In genomic region chr10:114103286-114103685, GRCh38 we compare ENCODE assay signal across 8 cellular contexts. TPM values are rescaled to one million over a fixed set of nuclear protein-coding genes. Genes with fewer than 3 reads are reported as not detected.
DNase-seq lines count a peak whose midpoint lies in the region; ATAC-seq and TF ChIP-seq lines count a peak whose summit lies in the region.

No MANE protein-coding gene starts in this region.

- H3K4me3 Mint-ChIP-seq in CD8-positive, alpha-beta T cell = no peak overlapping the region
- no peak overlapping the region for H3K4me3 Mint-ChIP-seq in stimulated activated memory B cell treated with anti-CD40 and anti-IgM and Interleukin-4, amounts not matched to agents 10 μg/mL and 1 μg/mL and 100 μg/mL, for 72 hours

- POLR2A ChIA-PET in CD8-positive, alpha-beta T cell (lab: Charles Lee) = interaction anchor here (0.6 kb wide), 1 partner anchor 9 kb away, joined by 3 read pairs; no protein-coding TSS in a partner anchor

- peaks cover 26% of the 10 kb centered on the region for H3K27me3 Mint-ChIP-seq in CD8-positive, alpha-beta T cell (ENCODE audit: low read depth)
- peaks cover 20% of the 10 kb centered on the region for H3K27me3 Mint-ChIP-seq in stimulated activated memory B cell treated with anti-CD40 and anti-IgM and Interleukin-4, amounts not matched to agents 10 μg/mL and 1 μg/mL and 100 μg/mL, for 72 hours

- H3K9me3 Mint-ChIP-seq in CD8-positive, alpha-beta T cell = no peaks in the 10 kb centered on the region
- no peaks in the 10 kb centered on the region for H3K9me3 Mint-ChIP-seq in stimulated activated memory B cell treated with anti-CD40 and anti-IgM and Interleukin-4, amounts not matched to agents 10 μg/mL and 1 μg/mL and 100 μg/mL, for 72 hours

- peak; percentile 56 for TF ChIP-seq CTCF in CD8-positive, alpha-beta T cell (IDR thresholded peaks at IDR 0.05)
- TF ChIP-seq CTCF in GM20000 (IDR thresholded peaks at IDR 0.05; ENCODE audit: extremely low read depth, missing control alignments) (peak; percentile 1), adrenal gland (IDR thresholded peaks at IDR 0.05) (peak; percentile 48 to 77 (median 65))

- H3K4me1 Mint-ChIP-seq in CD8-positive, alpha-beta T cell (ENCODE audit: low read depth) = peaks cover 29% of the 10 kb centered on the region
- H3K4me1 Mint-ChIP-seq in stimulated activated memory B cell treated with anti-CD40 and anti-IgM and Interleukin-4, amounts not matched to agents 10 μg/mL and 1 μg/mL and 100 μg/mL, for 72 hours = peaks cover 41% of the 10 kb centered on the region

- H3K9me3 ChIP-seq in CD8-positive, alpha-beta T cell (ENCODE audit: low read length) = no peaks in the 10 kb centered on the region
- no peaks in the 10 kb centered on the region for H3K9me3 ChIP-seq in adrenal gland (replicated peaks in 1 of 3)
- H3K9me3 ChIP-seq in right cardiac atrium (ENCODE audit: control insufficient read depth, low read length) = no peaks in the 10 kb centered on the region

- ATAC-seq in CD8-positive, alpha-beta T cell = no peak
- ATAC-seq in right cardiac atrium = peak; percentile 55 to 58
- peak; percentile 53 for ATAC-seq in stimulated activated memory B cell treated with anti-CD40 and anti-IgM and Interleukin-4, amounts not matched to agents 10 μg/mL and 1 μg/mL and 100 μg/mL, for 72 hours
- no peak for ATAC-seq in HG02759 (IDR thresholded peaks at IDR 0.05; ENCODE audit: unreplicated experiment)
- ATAC-seq in GM18505 (IDR thresholded peaks at IDR 0.05; ENCODE audit: unreplicated experiment) = no peak

- TF ChIP-seq POLR2A in adrenal gland (IDR thresholded peaks at IDR 0.05) (no peak), GM18505 (IDR thresholded peaks at IDR 0.05; ENCODE audit: borderline replicate concordance, extremely low read depth, insufficient read depth, insufficient read length) (no peak)

- H3K27ac Mint-ChIP-seq in CD8-positive, alpha-beta T cell = no peak overlapping the region
- H3K27ac Mint-ChIP-seq in stimulated activated memory B cell treated with anti-CD40 and anti-IgM and Interleukin-4, amounts not matched to agents 10 μg/mL and 1 μg/mL and 100 μg/mL, for 72 hours = no peak overlapping the region

- H3K4me1 ChIP-seq in CD8-positive, alpha-beta T cell (ENCODE audit: insufficient read depth, low read length) = peaks cover 11% of the 10 kb centered on the region
- H3K4me1 ChIP-seq in adrenal gland (replicated peaks in 1 of 2) (peaks cover 7 to 11% of the 10 kb centered on the region in 2 donors), right cardiac atrium (ENCODE audit: control insufficient read depth, insufficient read depth, low read length) (peaks cover 5% of the 10 kb centered on the region)

- H3K36me3 ChIP-seq in CD8-positive, alpha-beta T cell (ENCODE audit: insufficient read depth, low read length) = no peaks in the 10 kb centered on the region
- no peaks in the 10 kb centered on the region for H3K36me3 ChIP-seq in adrenal gland (replicated peaks in 1 of 2)

- no peaks in the 10 kb centered on the region for H3K36me3 Mint-ChIP-seq in CD8-positive, alpha-beta T cell
- H3K36me3 Mint-ChIP-seq in stimulated activated memory B cell treated with anti-CD40 and anti-IgM and Interleukin-4, amounts not matched to agents 10 μg/mL and 1 μg/mL and 100 μg/mL, for 72 hours = no peaks in the 10 kb centered on the region

- intact Hi-C loops in CD8-positive, alpha-beta T cell (cut with DNase I, micrococcal nuclease) = loop anchor here (1.0 kb wide), 3 partner anchors 304 to 424 kb away; partner anchors contain the start of gene CASP7 (in 1 of the 2)
- intact Hi-C loops in adrenal gland (cut with DNase I) = loop anchor here (5.0 to 10.0 kb wide), 3 partner anchors 301 to 398 kb away; no protein-coding TSS in a partner anchor
- intact Hi-C loops in right cardiac atrium (cut with DNase I) = loop anchor here (2.0 to 10.0 kb wide), 8 partner anchors 56 to 401 kb away; no protein-coding TSS in a partner anchor

- H3K27me3 ChIP-seq in CD8-positive, alpha-beta T cell (ENCODE audit: insufficient read depth, low read length) = peaks cover 7% of the 10 kb centered on the region
- H3K27me3 ChIP-seq in adrenal gland (peaks cover 6% of the 10 kb centered on the region), right cardiac atrium (ENCODE audit: control insufficient read depth, insufficient read depth) (no peaks in the 10 kb centered on the region)

- DNase-seq in CD8-positive, alpha-beta T cell = no peak
- DNase-seq in GM20000 (ENCODE audit: low spot score) (peak; percentile 58), NCI-H146 treated with DMSO at 0.1 percent for 48 hours (lab: John Stamatoyannopoulos, UW; ENCODE audit: unreplicated experiment) (peak; percentile 56), adrenal gland (peak in 1 of 7 donors; percentile 16), right cardiac atrium (no peak)

- H3K27ac ChIP-seq in CD8-positive, alpha-beta T cell (ENCODE audit: low read depth, low read length) = no peak overlapping the region
- H3K27ac ChIP-seq in adrenal gland = no peak overlapping the region
- H3K27ac ChIP-seq in right cardiac atrium (ENCODE audit: low read length) = no peak overlapping the region

- no peak overlapping the region for H3K4me3 ChIP-seq in CD8-positive, alpha-beta T cell (ENCODE audit: low read depth, low read length)
- H3K4me3 ChIP-seq in adrenal gland = no peak overlapping the region
- H3K4me3 ChIP-seq in right cardiac atrium (ENCODE audit: low read length) = no peak overlapping the region

- 12 to 17% (median 16%) methylated on average over 6 of the region's 6 CpGs for WGBS in adrenal gland, 4 donors
- 10% methylated on average over 6 of the region's 6 CpGs for WGBS in right cardiac atrium

- CTCF ChIA-PET in CD8-positive, alpha-beta T cell (lab: Charles Lee) = interaction anchor here (0.7 to 6.5 kb wide), 19 partner anchors 9 to 874 kb away, joined by 3 to 103 read pairs (median 4); no protein-coding TSS in a partner anchor

RNA-seq across cellular contexts. Expression of gene ADRB1, which starts 59.6 kb away (rescaled TPM):
- 1 to 10 TPM; 1.2 to 1.4 TPM for total RNA-seq in CD8-positive, alpha-beta T cell
- total RNA-seq in adrenal gland = under 1 TPM in 6 of 8 donors, not detected in 2; 0.14 to 0.78 (median 0.36) TPM
- under 1 TPM; 0.13 to 0.54 (median 0.24) TPM for polyA plus RNA-seq in adrenal gland
- 10 to 100 TPM; 39.5 to 60.8 (median 47.1) TPM for total RNA-seq in right cardiac atrium
- 33.4 TPM for polyA plus RNA-seq in right cardiac atrium

Comparison
In these comparisons a context has a peak if more than half of its experiments do, and no peak if none do; other contexts are left out.
1. ATAC-seq: peak in right cardiac atrium (2 of 2) and stimulated activated memory B cell treated with anti-CD40 and anti-IgM and Interleukin-4, amounts not matched to agents 10 μg/mL and 1 μg/mL and 100 μg/mL, for 72 hours (single experiment); none in CD8-positive, alpha-beta T cell (single experiment), HG02759 (single experiment) and GM18505 (single experiment).
2. DNase-seq: peak in GM20000 (single experiment) and NCI-H146 treated with DMSO at 0.1 percent for 48 hours (single experiment); none in CD8-positive, alpha-beta T cell (0 of 7) and right cardiac atrium (0 of 3).
3. CTCF ChIP-seq: peak in every context shown above with its lines; median percentile 65 in adrenal gland; 56 in CD8-positive, alpha-beta T cell; 1 in GM20000.
4. RNA of gene ADRB1, which starts 59.6 kb away (total RNA-seq): 39.5 to 60.8 TPM in right cardiac atrium; 1.2 to 1.4 TPM in CD8-positive, alpha-beta T cell and 0.14 to 0.78 TPM in adrenal gland; every median in the first group is over 10 times any median in the second.